Comparison of ENCODE assay signal across 28 cellular contexts in the genomic region with DNA sequence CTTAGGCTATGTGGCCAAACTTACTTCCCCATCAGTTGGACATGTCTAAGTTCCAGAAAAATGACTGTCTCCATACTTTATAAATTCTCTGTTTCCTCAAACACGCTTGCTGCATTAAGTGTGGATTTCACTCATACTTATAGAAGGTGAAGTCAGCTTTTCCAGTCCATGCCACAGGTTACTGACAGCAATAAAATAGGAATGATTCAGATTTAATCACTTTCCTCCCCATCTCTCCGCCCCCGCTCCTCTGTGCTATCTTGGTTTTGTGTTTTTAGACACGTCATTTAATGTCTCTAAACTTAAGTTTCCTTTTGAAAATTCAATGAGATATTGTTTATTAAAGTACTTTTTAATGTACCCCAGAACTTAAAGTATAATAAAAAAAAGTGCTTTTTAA.
DNase-seq lines count a peak whose midpoint lies in the region; ATAC-seq, FAIRE-seq and TF ChIP-seq lines count a peak whose summit lies in the region.
"Had no signal": no experiment of that assay in that cellular context is flagged by ENCODE, and none has a peak within 500 bp of the region (broad histone marks: within the 10 kb centered on the region; RNA-seq: fewer than 3 reads in every experiment).

No MANE protein-coding gene starts in this region.

- ATAC-seq in HG03342 (IDR thresholded peaks at IDR 0.05; ENCODE audit: unreplicated experiment) = no peak

- no peak overlapping the region for H3K27ac Mint-ChIP-seq in type B pancreatic cell
- H3K27ac Mint-ChIP-seq: activated naive CD8-positive, alpha-beta T cell treated with anti-CD3 and anti-CD28 coated beads for 36 hours; nephron had no signal

- H3K4me1 Mint-ChIP-seq in type B pancreatic cell (ENCODE audit: unreplicated experiment) = no peaks in the 10 kb centered on the region
- H3K4me1 Mint-ChIP-seq: activated naive CD8-positive, alpha-beta T cell treated with anti-CD3 and anti-CD28 coated beads for 36 hours; nephron had no signal

- peaks cover 5% of the 10 kb centered on the region for H3K36me3 Mint-ChIP-seq in type B pancreatic cell
- H3K36me3 Mint-ChIP-seq: activated naive CD8-positive, alpha-beta T cell treated with anti-CD3 and anti-CD28 coated beads for 36 hours had no signal

- DNase-seq in GM03348 (ENCODE audit: low spot score) = peak; percentile 50
- DNase-seq in RCC 7860 (ENCODE audit: low spot score) = peak; percentile 50
- peak; percentile 60 for DNase-seq in epithelial cell of esophagus (ENCODE audit: low read depth)
- DNase-seq in skeletal muscle cell (ENCODE audit: low read depth) = peak; percentile 43
- DNase-seq in type B pancreatic cell (ENCODE audit: extremely low spot score, unreplicated experiment) = no peak
- DNase-seq in NOMO-1 treated with DMSO at 0.1 percent for 48 hours (lab: John Stamatoyannopoulos, UW; ENCODE audit: unreplicated experiment) = no peak
- DNase-seq: activated CD4-positive, alpha-beta T cell treated with anti-CD3 and anti-CD28 coated beads for 48 hours; activated effector memory CD4-positive, alpha-beta T cell treated with anti-CD3 and anti-CD28 coated beads, Interleukin-2, amount 50 U/mL, for 16 hours; activated naive CD8-positive, alpha-beta T cell treated with anti-CD3 and anti-CD28 coated beads for 36 hours; activated T-cell treated with anti-CD3 and anti-CD28 coated beads, Interleukin-2, amount 50 U/mL, for 1 hour; cerebellar nuclear complex; COR-L47; DMS79; glutamatergic neuron; NCI-H146; NCI-H510A; OCI-M1; ovary; retina; SHP77; stimulated activated CD4-positive, alpha-beta T cell treated with anti-CD3 and anti-CD28 coated beads, Interleukin-2, amount 100 ng/mL, for 24 hours had no signal

- peak; percentile 68 for FAIRE-seq in RCC 7860 (lab: Jason Lieb, UNC)
- FAIRE-seq: H1 had no signal

- H3K9me3 Mint-ChIP-seq in type B pancreatic cell = peaks cover 12% of the 10 kb centered on the region

- no peak for TF ChIP-seq CTCF in epithelial cell of esophagus (IDR thresholded peaks at IDR 0.05; ENCODE audit: insufficient read depth, low read depth, low read length, missing control alignments)
- no peak for TF ChIP-seq CTCF in type B pancreatic cell (conservative IDR thresholded peaks at IDR 0.05)

- peaks cover 17% of the 10 kb centered on the region for H3K27me3 Mint-ChIP-seq in type B pancreatic cell
- H3K27me3 Mint-ChIP-seq: activated naive CD8-positive, alpha-beta T cell treated with anti-CD3 and anti-CD28 coated beads for 36 hours had no signal

- H3K4me3 Mint-ChIP-seq in type B pancreatic cell = no peak overlapping the region
- H3K4me3 Mint-ChIP-seq: activated naive CD8-positive, alpha-beta T cell treated with anti-CD3 and anti-CD28 coated beads for 36 hours; nephron had no signal

- no peak overlapping the region for H3K4me3 ChIP-seq in epithelial cell of esophagus (ENCODE audit: low read length)
- no peak overlapping the region for H3K4me3 ChIP-seq in skeletal muscle cell (ENCODE audit: low read depth, low read length)
- H3K4me3 ChIP-seq: BLaER1 treated with 17β-estradiol and CSF1 and Interleukin-3, amounts not matched to agents 10 nM and 100 nM; lung; ovary; smooth muscle cell; tibial nerve had no signal

Comparison
In these comparisons a context has a peak if more than half of its experiments do, and no peak if none do; other contexts are left out.
1. DNase-seq: peak in GM03348 (single experiment), RCC 7860 (single experiment), epithelial cell of esophagus (single experiment) and skeletal muscle cell (single experiment); none in type B pancreatic cell (single experiment) and NOMO-1 treated with DMSO at 0.1 percent for 48 hours (single experiment).